In genomic region chr15:81275711-81276417, GRCh38 we compare ENCODE assay signal across 9 cellular contexts. TPM values are rescaled to one million over a fixed set of nuclear protein-coding genes. Genes with fewer than 3 reads are reported as not detected.
DNase-seq lines count a peak whose midpoint lies in the region; ATAC-seq, FAIRE-seq and TF ChIP-seq lines count a peak whose summit lies in the region.
"Had no signal": no experiment of that assay in that cellular context is flagged by ENCODE, and none has a peak within 500 bp of the region (broad histone marks: within the 10 kb centered on the region; RNA-seq: fewer than 3 reads in every experiment).

No MANE protein-coding gene starts in this region.

- TF ChIP-seq POLR2A in breast epithelium (IDR thresholded peaks at IDR 0.05), result no peak
- no peak for TF ChIP-seq POLR2A in right lobe of liver (IDR thresholded peaks at IDR 0.05)
- no peak for TF ChIP-seq POLR2A in H54 (IDR thresholded peaks at IDR 0.05; ENCODE audit: low read depth, low read length)

- BruUV-seq in MCF 10A (replicated peaks; lab: Mats Ljungman, UMichigan), result no TSS peak

- H3K27me3 ChIP-seq in breast epithelium (no peaks in the 10 kb centered on the region), right lobe of liver (no peaks in the 10 kb centered on the region), endodermal cell (ENCODE audit: control insufficient read depth, insufficient read depth, low read length, poor library complexity, severe bottlenecking) (no peaks in the 10 kb centered on the region)
- H3K27me3 ChIP-seq: Peyer's patch had no signal

- H3K4me1 ChIP-seq in breast epithelium (no peaks in the 10 kb centered on the region), right lobe of liver (peaks cover 0 to 75% (median 28%) of the 10 kb centered on the region in 4 donors), endodermal cell (ENCODE audit: control insufficient read depth, insufficient read depth, low read length) (no peaks in the 10 kb centered on the region)
- H3K4me1 ChIP-seq: Peyer's patch had no signal

- H3K9me3 Mint-ChIP-seq in MCF 10A (ENCODE audit: unreplicated experiment), result peaks cover 7% of the 10 kb centered on the region
- H3K9me3 Mint-ChIP-seq in endodermal cell, result peaks cover 22% of the 10 kb centered on the region

- H3K27ac Mint-ChIP-seq in MCF 10A (ENCODE audit: low read depth, unreplicated experiment) (no peak overlapping the region), endodermal cell (no peak overlapping the region)

- intact Hi-C loops in breast epithelium (cut with DNase I; ENCODE audit: low total_unique reads), result no loop called here
- intact Hi-C loops in MCF 10A (cut with micrococcal nuclease), result loop anchor here (1.0 to 10.0 kb wide), 3 partner anchors 60 to 669 kb away; no protein-coding TSS in a partner anchor
- intact Hi-C loops in right lobe of liver (cut with DNase I), result loop anchor here (10.0 kb wide), 3 partner anchors 59 to 129 kb away; no protein-coding TSS in a partner anchor

- POLR2A ChIA-PET in MCF 10A (lab: Yijun Ruan, JAX), result interaction anchor here (0.6 to 3.0 kb wide), 5 partner anchors 8 to 1997 kb away, joined by 3 to 15 read pairs (median 3); no protein-coding TSS in a partner anchor

- H3K4me3 Mint-ChIP-seq in MCF 10A (ENCODE audit: unreplicated experiment) (no peak overlapping the region), endodermal cell (no peak overlapping the region)

- H3K9ac ChIP-seq in endodermal cell (ENCODE audit: extremely low read depth, low read length, poor library complexity, severe bottlenecking), result no peak overlapping the region

- DNase-seq in breast epithelium (ENCODE audit: low spot score in 2 of 2) (no peak), MCF 10A (ENCODE audit: unreplicated experiment) (no peak), astrocyte of the hippocampus (ENCODE audit: low read depth, low spot score) (peak; percentile 13), right lobe of liver (no peak), ureter (ENCODE audit: low spot score) (peak; percentile 23), H54 (ENCODE audit: insufficient read length, low spot score) (no peak), endodermal cell (no peak)
- DNase-seq in stimulated activated naive CD4-positive, alpha-beta T cell treated with Interleukin-2 at 50 U/mL for 16 hours (lab: John Stamatoyannopoulos, UW), result no peak

- H3K4me1 Mint-ChIP-seq in MCF 10A (ENCODE audit: insufficient read depth, unreplicated experiment) (peaks cover 22% of the 10 kb centered on the region), endodermal cell (peaks cover 9% of the 10 kb centered on the region)

- TF ChIP-seq CTCF in breast epithelium (IDR thresholded peaks at IDR 0.05) (no peak), MCF 10A (IDR thresholded peaks at IDR 0.05; ENCODE audit: unreplicated experiment) (no peak), right lobe of liver (IDR thresholded peaks at IDR 0.05) (no peak), endodermal cell (conservative IDR thresholded peaks at IDR 0.05) (no peak)

- no peak for FAIRE-seq in H54 (lab: Jason Lieb, UNC)

- CTCF ChIA-PET in MCF 10A (lab: Yijun Ruan, JAX), result interaction anchor here (0.5 to 16.3 kb wide), 24 partner anchors 8 to 837 kb away, joined by 3 to 318 read pairs (median 5); no protein-coding TSS in a partner anchor

- H3K4me3 ChIP-seq in breast epithelium (no peak overlapping the region), right lobe of liver (no peak overlapping the region), endodermal cell (ENCODE audit: low read length) (no peak overlapping the region)
- H3K4me3 ChIP-seq: Peyer's patch had no signal

- ATAC-seq in right lobe of liver, result peak; percentile 19 to 54 (median 46)

- H3K27ac ChIP-seq in breast epithelium (peak overlapping the region; percentile 46 to 48), right lobe of liver (peak overlapping the region in 2 of 3 donors; percentile 44 to 85), endodermal cell (ENCODE audit: low read depth, low read length) (no peak overlapping the region)
- H3K27ac ChIP-seq: Peyer's patch had no signal

- H3K36me3 Mint-ChIP-seq in MCF 10A (ENCODE audit: insufficient read depth, unreplicated experiment) (no peaks in the 10 kb centered on the region), endodermal cell (ENCODE audit: low read depth) (no peaks in the 10 kb centered on the region)

- H3K36me3 ChIP-seq in breast epithelium (no peaks in the 10 kb centered on the region), right lobe of liver (no peaks in the 10 kb centered on the region), endodermal cell (ENCODE audit: control insufficient read depth, insufficient read depth, low read length) (no peaks in the 10 kb centered on the region)
- H3K36me3 ChIP-seq: Peyer's patch had no signal

- 55% methylated on average over 4 of the region's 4 CpGs for WGBS in right lobe of liver (ENCODE audit: insufficient coverage, low coverage, low lambda C conversion rate, missing lambda C conversion rate)
- WGBS in endodermal cell (ENCODE audit: insufficient coverage in 1 of 2, insufficient read length in 1 of 2), 2 experiments, result 88 to 96% methylated on average over 4 of the region's 4 CpGs

- H3K9me3 ChIP-seq in breast epithelium, result no peaks in the 10 kb centered on the region
- no peaks in the 10 kb centered on the region for H3K9me3 ChIP-seq in right lobe of liver
- H3K9me3 ChIP-seq in endodermal cell (ENCODE audit: control insufficient read depth, low read length), result peaks cover 24% of the 10 kb centered on the region
- H3K9me3 ChIP-seq: Peyer's patch had no signal

- H3K27me3 Mint-ChIP-seq in MCF 10A (ENCODE audit: insufficient read depth, unreplicated experiment) (no peaks in the 10 kb centered on the region), endodermal cell (ENCODE audit: insufficient read depth) (peaks cover 7% of the 10 kb centered on the region)

RNA-seq across cellular contexts. Expression of gene STARD5, which starts 48.1 kb away (rescaled TPM):
- total RNA-seq in breast epithelium (1 to 10 TPM; 3.2 to 9.5 (median 6.7) TPM), MCF 10A (2022) (2.0 and 3.4 TPM in 2 replicates), right lobe of liver (10 to 100 TPM; 16.4 to 49.9 (median 19.7) TPM), ureter (17.5 TPM), endodermal cell (1 to 10 TPM; 2.0 to 5.4 TPM)
- polyA plus RNA-seq in endodermal cell (2013, experiment 1 of 2), result 5.0 TPM
- polyA plus RNA-seq in endodermal cell (2013, experiment 2 of 2), result 5.5 TPM

Comparison
In these comparisons a context has a peak if more than half of its experiments do, and no peak if none do; other contexts are left out.
1. DNase-seq: peak in astrocyte of the hippocampus (single experiment) and ureter (single experiment); none in breast epithelium (0 of 2), MCF 10A (single experiment), right lobe of liver (0 of 3), H54 (single experiment), stimulated activated naive CD4-positive, alpha-beta T cell treated with Interleukin-2 at 50 U/mL for 16 hours (single experiment) and endodermal cell (single experiment).